In genomic region chr12:90404071-90404470, GRCh38 we compare ENCODE assay signal across 17 cellular contexts.
DNase-seq lines count a peak whose midpoint lies in the region; ATAC-seq and TF ChIP-seq lines count a peak whose summit lies in the region.
"Had no signal": no experiment of that assay in that cellular context is flagged by ENCODE, and none has a peak within 500 bp of the region (broad histone marks: within the 10 kb centered on the region; RNA-seq: fewer than 3 reads in every experiment).

No MANE protein-coding gene starts in this region.

- H3K4me1 ChIP-seq in vagina = no peaks in the 10 kb centered on the region
- H3K4me1 ChIP-seq: BLaER1 treated with 17β-estradiol and CSF1 and Interleukin-3, amounts not matched to agents 10 nM and 100 nM had no signal

- CTCF ChIA-PET in Calu3 (lab: Charles Lee) = no interaction called here

- intact Hi-C loops in Calu3 (cut with micrococcal nuclease; ENCODE audit: unreplicated experiment) (no loop called here), vagina (cut with DNase I) (no loop called here)

- no peaks in the 10 kb centered on the region for H3K27me3 Mint-ChIP-seq in stimulated activated naive B cell treated with anti-CD40 and anti-IgM and Interleukin-4, amounts not matched to agents 10 μg/mL and 1 μg/mL and 100 μg/mL, for 72 hours
- H3K27me3 Mint-ChIP-seq in Calu3 (ENCODE audit: unreplicated experiment) = no peaks in the 10 kb centered on the region
- H3K27me3 Mint-ChIP-seq: IgD-negative memory B cell had no signal

- TF ChIP-seq POLR2A in vagina (IDR thresholded peaks at IDR 0.05) = no peak

- no TSS peak for BruUV-seq in Calu3 (replicated peaks; lab: Mats Ljungman, UMichigan)

- H3K9me3 ChIP-seq in vagina = no peaks in the 10 kb centered on the region
- H3K9me3 ChIP-seq: BLaER1 treated with 17β-estradiol and CSF1 and Interleukin-3, amounts not matched to agents 10 nM and 100 nM; ovary had no signal

- H3K4me3 Mint-ChIP-seq in stimulated activated naive B cell treated with anti-CD40 and anti-IgM and Interleukin-4, amounts not matched to agents 10 μg/mL and 1 μg/mL and 100 μg/mL, for 72 hours = no peak overlapping the region
- H3K4me3 Mint-ChIP-seq in Calu3 (ENCODE audit: low read depth, unreplicated experiment) = no peak overlapping the region
- H3K4me3 Mint-ChIP-seq: activated T-cell treated with anti-CD3 and anti-CD28 coated beads, Interleukin-2, amount 50 U/mL, for 4 hours had no signal

- no peak overlapping the region for H3K27ac Mint-ChIP-seq in stimulated activated naive B cell treated with anti-CD40 and anti-IgM and Interleukin-4, amounts not matched to agents 10 μg/mL and 1 μg/mL and 100 μg/mL, for 72 hours
- H3K27ac Mint-ChIP-seq in Calu3 (ENCODE audit: unreplicated experiment) = no peak overlapping the region
- H3K27ac Mint-ChIP-seq: IgD-negative memory B cell had no signal

- no peak for DNase-seq in stimulated activated naive B cell treated with anti-CD40 and anti-IgM and Interleukin-4, amounts not matched to agents 10 μg/mL and 1 μg/mL and 100 μg/mL, for 72 hours
- DNase-seq in Calu3 (no peak), vagina (ENCODE audit: extremely low spot score in 2 of 2) (no peak), NCI-H69 (lab: John Stamatoyannopoulos, UW) (no peak), NCI-H1694 treated with DMSO at 0.1 percent for 48 hours (lab: John Stamatoyannopoulos, UW) (no peak)
- DNase-seq: activated CD4-positive, alpha-beta T cell treated with anti-CD3 and anti-CD28 coated beads for 1 hour; activated T-cell treated with anti-CD3 and anti-CD28 coated beads, Interleukin-2, amount 50 U/mL, for 4 hours; midbrain; NCI-H1417 treated with DMSO at 0.1 percent for 48 hours; NCI-H510A treated with DMSO at 0.1 percent for 48 hours; ovary had no signal

- H3K4me3 ChIP-seq in vagina = no peak overlapping the region
- H3K4me3 ChIP-seq: BLaER1 treated with 17β-estradiol and CSF1 and Interleukin-3, amounts not matched to agents 10 nM and 100 nM; ovary; skin epidermis had no signal

- no peaks in the 10 kb centered on the region for H3K36me3 ChIP-seq in vagina
- H3K36me3 ChIP-seq: BLaER1 treated with 17β-estradiol and CSF1 and Interleukin-3, amounts not matched to agents 10 nM and 100 nM; ovary had no signal

- H3K9me3 Mint-ChIP-seq in stimulated activated naive B cell treated with anti-CD40 and anti-IgM and Interleukin-4, amounts not matched to agents 10 μg/mL and 1 μg/mL and 100 μg/mL, for 72 hours = no peaks in the 10 kb centered on the region
- peaks cover 23% of the 10 kb centered on the region for H3K9me3 Mint-ChIP-seq in Calu3 (ENCODE audit: low read depth, unreplicated experiment)
- H3K9me3 Mint-ChIP-seq: activated T-cell treated with anti-CD3 and anti-CD28 coated beads, Interleukin-2, amount 50 U/mL, for 4 hours had no signal

- no peak for TF ChIP-seq CTCF in Calu3 (IDR thresholded peaks at IDR 0.05; ENCODE audit: unreplicated experiment)
- TF ChIP-seq CTCF in vagina (IDR thresholded peaks at IDR 0.05) = no peak

- H3K4me1 Mint-ChIP-seq in stimulated activated naive B cell treated with anti-CD40 and anti-IgM and Interleukin-4, amounts not matched to agents 10 μg/mL and 1 μg/mL and 100 μg/mL, for 72 hours = peaks cover 2 to 6% of the 10 kb centered on the region in 2 donors
- no peaks in the 10 kb centered on the region for H3K4me1 Mint-ChIP-seq in Calu3 (ENCODE audit: low read depth, unreplicated experiment)

- no peaks in the 10 kb centered on the region for H3K36me3 Mint-ChIP-seq in stimulated activated naive B cell treated with anti-CD40 and anti-IgM and Interleukin-4, amounts not matched to agents 10 μg/mL and 1 μg/mL and 100 μg/mL, for 72 hours
- no peaks in the 10 kb centered on the region for H3K36me3 Mint-ChIP-seq in Calu3 (ENCODE audit: insufficient read depth, unreplicated experiment)
- H3K36me3 Mint-ChIP-seq: IgD-negative memory B cell had no signal

- H3K27ac ChIP-seq in vagina = no peak overlapping the region
- H3K27ac ChIP-seq: BLaER1 treated with 17β-estradiol and CSF1 and Interleukin-3, amounts not matched to agents 10 nM and 100 nM; ovary; skin epidermis had no signal

- ATAC-seq in GM19023 (IDR thresholded peaks at IDR 0.05; ENCODE audit: unreplicated experiment) = peak; percentile 54
- peak; percentile 64 for ATAC-seq in HG02588 (IDR thresholded peaks at IDR 0.05; ENCODE audit: unreplicated experiment)
- peak; percentile 83 for ATAC-seq in HG03378 (IDR thresholded peaks at IDR 0.05; ENCODE audit: unreplicated experiment)
- peak; percentile 42 to 61 for ATAC-seq in stimulated activated naive B cell treated with anti-CD40 and anti-IgM and Interleukin-4, amounts not matched to agents 10 μg/mL and 1 μg/mL and 100 μg/mL, for 72 hours (replicated peaks)
- ATAC-seq: activated T-cell treated with anti-CD3 and anti-CD28 coated beads, Interleukin-2, amount 50 U/mL, for 4 hours had no signal

- no peaks in the 10 kb centered on the region for H3K27me3 ChIP-seq in vagina
- H3K27me3 ChIP-seq: ovary had no signal
